ENCODE assay signal across 8 cellular contexts in genomic region chr2:120586507-120587283, GRCh38.
A peak's percentile ranks its signal among the peaks of the same experiment; 100 is the strongest.
DNase-seq lines count a peak whose midpoint lies in the region; ATAC-seq and TF ChIP-seq lines count a peak whose summit lies in the region.
"Had no signal": no experiment of that assay in that cellular context is flagged by ENCODE, and none has a peak within 500 bp of the region (broad histone marks: within the 10 kb centered on the region; RNA-seq: fewer than 3 reads in every experiment).

No MANE protein-coding gene starts in this region.

- TF ChIP-seq POLR2A in IMR-90 (IDR thresholded peaks at IDR 0.05; ENCODE audit: low read depth, low read length), result no peak

- CTCF ChIA-PET in IMR-90 (lab: Yijun Ruan, JAX), result no interaction called here

- H4K20me1 ChIP-seq in IMR-90 (ENCODE audit: insufficient read depth, low read length), result no peaks in the 10 kb centered on the region

- no peak overlapping the region; the same call in 1 of the 2 replicates for H2AK5ac ChIP-seq in IMR-90 (ENCODE audit: low read depth, low read length)

- TF ChIP-seq CTCF in IMR-90 (conservative IDR thresholded peaks at IDR 0.05; ENCODE audit: low read depth, low read length), result no peak
- TF ChIP-seq CTCF in brain microvascular endothelial cell (IDR thresholded peaks at IDR 0.05; ENCODE audit: low read depth, low read length, missing control alignments), result peak; percentile 3

- H3K4me3 ChIP-seq in IMR-90 (ENCODE audit: insufficient read depth, low read depth, low read length), result no peak overlapping the region
- peak overlapping the region; percentile 34 for H3K4me3 ChIP-seq in brain microvascular endothelial cell (ENCODE audit: low read depth, low read length)

- peak overlapping the region; percentile 81 for H2AFZ ChIP-seq in IMR-90 (replicated peaks; ENCODE audit: low read length, poor library complexity)

- 46% methylated on average over 17 of the region's 41 CpGs; no CpG with 5 or more reads in 1 of the 2 experiments for whole genome bisulfite sequencing in IMR-90 (ENCODE audit: extremely low coverage in 2 of 2, insufficient read length in 1 of 2), 2 experiments

- H3K23ac ChIP-seq in IMR-90 (ENCODE audit: low read depth, low read length), result no peak overlapping the region

- BruUV-seq in IMR-90 (replicated peaks; lab: Mats Ljungman, UMichigan), result no TSS peak

- POLR2A ChIA-PET in IMR-90 (lab: Charles Lee; ENCODE audit: unreplicated experiment), result no interaction called here

- intact Hi-C loops in IMR-90 (cut with micrococcal nuclease), result no loop called here

- no peak overlapping the region for H2BK15ac ChIP-seq in IMR-90 (ENCODE audit: low read depth, low read length)

- H3K36me3 ChIP-seq in IMR-90 (ENCODE audit: control insufficient read depth, insufficient read depth, low read length) (no peaks in the 10 kb centered on the region), brain microvascular endothelial cell (replicated peaks) (no peaks in the 10 kb centered on the region)

- TF ChIP-seq RAD21 in IMR-90 (IDR thresholded peaks at IDR 0.05; ENCODE audit: low read length), result no peak

- no peak overlapping the region for H3K18ac ChIP-seq in IMR-90 (ENCODE audit: low read depth, low read length)

- no peak for DNase-seq in IMR-90
- DNase-seq in brain microvascular endothelial cell, result no peak
- peak; percentile 49 for DNase-seq in iPS-NIHi11 (ENCODE audit: low spot score)
- DNase-seq in retina, result peak; percentile 81
- no peak for DNase-seq in stimulated activated CD4-positive, alpha-beta T cell treated with anti-CD3 and anti-CD28 coated beads, Interleukin-4, amount 100 ng/mL, for 4 hours
- DNase-seq: NCI-H1105 had no signal

- H4K5ac ChIP-seq in IMR-90 (ENCODE audit: low read depth, low read length), result no peak overlapping the region

- H2BK20ac ChIP-seq in IMR-90 (ENCODE audit: low read depth, low read length), result no peak overlapping the region

- no peak overlapping the region for H3K56ac ChIP-seq in IMR-90 (ENCODE audit: extremely low read depth, insufficient read depth, low read length)

- H3K4me2 ChIP-seq in IMR-90 (ENCODE audit: low read depth, low read length), result no peak overlapping the region

- H3K79me1 ChIP-seq in IMR-90 (ENCODE audit: low read depth in 1 of 2, low read length in 2 of 2), result no peaks in the 10 kb centered on the region

- H3K9me3 ChIP-seq in IMR-90 (ENCODE audit: control insufficient read depth, insufficient read depth, low read length), result peaks cover 19% of the 10 kb centered on the region

- H3K9me1 ChIP-seq in IMR-90 (ENCODE audit: insufficient read depth, low read length), result peaks cover 16% of the 10 kb centered on the region

- H3K27ac ChIP-seq in IMR-90 (ENCODE audit: insufficient read depth, low read length) (no peak overlapping the region), brain microvascular endothelial cell (no peak overlapping the region)

- H2AK9ac ChIP-seq in IMR-90 (replicated peaks; ENCODE audit: low read depth, low read length, poor library complexity), result no peak overlapping the region

- H3K14ac ChIP-seq in IMR-90 (replicated peaks; ENCODE audit: low read depth, low read length), result no peak overlapping the region

- ATAC-seq in IMR-90 (ENCODE audit: low read depth) (no peak), GM21526 (IDR thresholded peaks at IDR 0.05; ENCODE audit: low FRiP score, unreplicated experiment) (no peak), GM21529 (IDR thresholded peaks at IDR 0.05; ENCODE audit: unreplicated experiment) (no peak)

- H3K27me3 ChIP-seq in IMR-90 (ENCODE audit: control insufficient read depth, insufficient read depth, low read length) (no peaks in the 10 kb centered on the region; the same call in none of the 2 replicates), brain microvascular endothelial cell (replicated peaks) (no peaks in the 10 kb centered on the region)

- no peak overlapping the region for H3K9ac ChIP-seq in IMR-90 (ENCODE audit: low read depth, low read length)

- no peak overlapping the region for H3K4ac ChIP-seq in IMR-90 (ENCODE audit: low read depth, low read length)

- H4K91ac ChIP-seq in IMR-90 (ENCODE audit: insufficient read depth, low read depth, low read length), result no peak overlapping the region

- in situ Hi-C loops in IMR-90 (cut with MboI; ENCODE audit: low sequenced_read_pairs), result no loop called here
- in situ Hi-C loops in brain microvascular endothelial cell (cut with HindIII; ENCODE audit: low pct_ligation_motif_present, low sequenced_read_pairs), result no loop called here

- no peak overlapping the region for H2BK5ac ChIP-seq in IMR-90 (ENCODE audit: low read depth, low read length, poor library complexity, severe bottlenecking)

- peaks cover 17% of the 10 kb centered on the region for H3K4me1 ChIP-seq in IMR-90 (ENCODE audit: control insufficient read depth, insufficient read depth, low read length)

- no peak overlapping the region for H2BK120ac ChIP-seq in IMR-90 (ENCODE audit: low read depth, low read length)

- H4K8ac ChIP-seq in IMR-90 (ENCODE audit: low read depth in 2 of 2, low read length in 2 of 2), result no peak overlapping the region

- dilution Hi-C loops in IMR-90 (cut with HindIII; ENCODE audit: low sequenced_read_pairs, unreplicated experiment), result no loop called here

TF ChIP-seq in IMR-90, 13 proteins besides CTCF, POLR2A, EP300 and RAD21:
- TF ChIP-seq BHLHE40 (IDR thresholded peaks at IDR 0.05; ENCODE audit: low read depth, low read length), result no peak

Comparison
In these comparisons a context has a peak if more than half of its experiments do, and no peak if none do; other contexts are left out.
1. DNase-seq: peak in iPS-NIHi11 (single experiment) and retina (single experiment); none in IMR-90 (single experiment), brain microvascular endothelial cell (single experiment) and stimulated activated CD4-positive, alpha-beta T cell treated with anti-CD3 and anti-CD28 coated beads, Interleukin-4, amount 100 ng/mL, for 4 hours (0 of 2).